In genomic region chr3:46974421-46975227, GRCh38 we compare ENCODE assay signal across 9 cellular contexts. TPM values are rescaled to one million over a fixed set of nuclear protein-coding genes. Genes with fewer than 3 reads are reported as not detected.
DNase-seq lines count a peak whose midpoint lies in the region; ATAC-seq and TF ChIP-seq lines count a peak whose summit lies in the region.
"Had no signal": no experiment of that assay in that cellular context is flagged by ENCODE, and none has a peak within 500 bp of the region (broad histone marks: within the 10 kb centered on the region; RNA-seq: fewer than 3 reads in every experiment).

No MANE protein-coding gene starts in this region.

- in situ Hi-C loops in mammary epithelial cell (cut with MboI; ENCODE audit: low sequenced_read_pairs in 2 of 2) (no loop called here), G401 (cut with HindIII; ENCODE audit: low sequenced_read_pairs) (no loop called here)

- H4K20me1 ChIP-seq in DOHH2 (ENCODE audit: control insufficient read depth, insufficient read depth, low read depth, low read length) (peaks cover 20% of the 10 kb centered on the region), MM.1S (ENCODE audit: insufficient read depth, low read length) (peaks cover 30% of the 10 kb centered on the region), mammary epithelial cell (ENCODE audit: insufficient read depth, low read length) (peaks cover 5% of the 10 kb centered on the region), neural cell (ENCODE audit: insufficient read depth) (peaks cover 3% of the 10 kb centered on the region)

- H3K79me2 ChIP-seq in DOHH2 (ENCODE audit: control insufficient read depth, low read length) (peaks cover 85% of the 10 kb centered on the region), MM.1S (ENCODE audit: low read length) (peaks cover 67% of the 10 kb centered on the region), mammary epithelial cell (ENCODE audit: insufficient read depth, low read length) (peaks cover 67% of the 10 kb centered on the region), neural cell (replicated peaks; ENCODE audit: insufficient read depth, low read length) (peaks cover 58% of the 10 kb centered on the region)

- peaks cover 43% of the 10 kb centered on the region for H3K36me3 ChIP-seq in DOHH2 (ENCODE audit: control insufficient read depth, low read length)
- H3K36me3 ChIP-seq in MM.1S (replicated peaks; ENCODE audit: insufficient read depth, low read length): no peaks in the 10 kb centered on the region
- H3K36me3 ChIP-seq in mammary epithelial cell (ENCODE audit: insufficient read depth, low read length): no peaks in the 10 kb centered on the region
- no peaks in the 10 kb centered on the region for H3K36me3 ChIP-seq in neural cell (ENCODE audit: insufficient read depth, low read length)

- DNase-seq in MM.1S (no peak), mammary epithelial cell (no peak), erythroblast (lab: John Stamatoyannopoulos, UW) (no peak), G401 (ENCODE audit: low spot score) (no peak)
- DNase-seq: NCI-H187 treated with DMSO at 0.1 percent for 48 hours had no signal

- intact Hi-C loops in mammary epithelial cell (cut with micrococcal nuclease): no loop called here

- H3K4me3 ChIP-seq in DOHH2 (ENCODE audit: low read length): peak overlapping the region; percentile 94
- H3K4me3 ChIP-seq in MM.1S (ENCODE audit: low read length): no peak overlapping the region
- no peak overlapping the region for H3K4me3 ChIP-seq in mammary epithelial cell (replicated peaks in 1 of 3; ENCODE audit: insufficient read depth in 1 of 3, low read depth in 2 of 3, low read length in 3 of 3)
- peak overlapping the region; percentile 93 for H3K4me3 ChIP-seq in neural cell (ENCODE audit: low read length)

- no peak for TF ChIP-seq EP300 in neural cell (conservative IDR thresholded peaks at IDR 0.05; ENCODE audit: poor library complexity, severe bottlenecking)

- H3K9me3 ChIP-seq in DOHH2 (ENCODE audit: control insufficient read depth, insufficient read depth, low read length) (no peaks in the 10 kb centered on the region), MM.1S (replicated peaks; ENCODE audit: insufficient read depth, low read length) (no peaks in the 10 kb centered on the region), mammary epithelial cell (replicated peaks; ENCODE audit: insufficient read depth, low read length) (no peaks in the 10 kb centered on the region), neural cell (ENCODE audit: low read length) (no peaks in the 10 kb centered on the region)

- H3K4me1 ChIP-seq in DOHH2 (ENCODE audit: control insufficient read depth, low read length) (peaks cover 78% of the 10 kb centered on the region), MM.1S (ENCODE audit: low read length) (peaks cover 35% of the 10 kb centered on the region), mammary epithelial cell (ENCODE audit: insufficient read depth, low read length) (peaks cover 28% of the 10 kb centered on the region)

- CTCF ChIA-PET in mammary epithelial cell (lab: Charles Lee; ENCODE audit: low non-redundant PET): no interaction called here

- no peak for TF ChIP-seq RAD21 in neural cell (conservative IDR thresholded peaks at IDR 0.05)

- H3K9ac ChIP-seq in MM.1S (ENCODE audit: low read length) (no peak overlapping the region), mammary epithelial cell (ENCODE audit: insufficient read depth, low read length) (no peak overlapping the region), neural cell (ENCODE audit: low read length) (no peak overlapping the region)

- no peak overlapping the region for H2AFZ ChIP-seq in MM.1S (ENCODE audit: low read length)
- no peak overlapping the region for H2AFZ ChIP-seq in mammary epithelial cell (ENCODE audit: low read depth, low read length)
- H2AFZ ChIP-seq in neural cell (ENCODE audit: low read depth, low read length): no peak overlapping the region

- H3K4me2 ChIP-seq in DOHH2 (ENCODE audit: low read length) (peak overlapping the region; percentile 92), MM.1S (ENCODE audit: low read depth, low read length) (peak overlapping the region; percentile 41), mammary epithelial cell (ENCODE audit: insufficient read depth, low read depth, low read length) (peak overlapping the region; percentile 40), neural cell (ENCODE audit: low read length) (no peak overlapping the region)

- 78% methylated on average over 9 of the region's 9 CpGs for WGBS in mammary epithelial cell (ENCODE audit: low coverage, missing lambda C conversion rate)

- BruUV-seq in mammary epithelial cell (replicated peaks; lab: Mats Ljungman, UMichigan): no TSS peak

- TF ChIP-seq CTCF in DOHH2 (IDR thresholded peaks at IDR 0.05; ENCODE audit: low read depth, low read length, poor library complexity, severe bottlenecking): no peak
- TF ChIP-seq CTCF in MM.1S (IDR thresholded peaks at IDR 0.05; ENCODE audit: low read length): no peak
- TF ChIP-seq CTCF in mammary epithelial cell (conservative IDR thresholded peaks at IDR 0.05 in 1 of 2, IDR thresholded peaks at IDR 0.05 in 1 of 2; ENCODE audit: extremely low read depth in 1 of 2, insufficient read depth in 1 of 2, low read depth in 1 of 2, low read length in 2 of 2): no peak
- no peak for TF ChIP-seq CTCF in neural cell (IDR thresholded peaks at IDR 0.05; ENCODE audit: poor library complexity, severe bottlenecking)

- ATAC-seq in HG02973 (IDR thresholded peaks at IDR 0.05; ENCODE audit: unreplicated experiment) (no peak), GM21786 (IDR thresholded peaks at IDR 0.05; ENCODE audit: unreplicated experiment) (no peak)

- peak overlapping the region; percentile 84 for H3K27ac ChIP-seq in DOHH2 (ENCODE audit: low read depth, low read length)
- no peak overlapping the region for H3K27ac ChIP-seq in MM.1S (ENCODE audit: low read length)
- no peak overlapping the region for H3K27ac ChIP-seq in mammary epithelial cell (ENCODE audit: insufficient read depth, low read depth, low read length)
- no peak overlapping the region for H3K27ac ChIP-seq in neural cell (ENCODE audit: low read length)

- peaks cover 23% of the 10 kb centered on the region for H3F3A ChIP-seq in DOHH2 (ENCODE audit: control insufficient read depth, insufficient read depth)
- H3F3A ChIP-seq in MM.1S (ENCODE audit: insufficient read depth, low read length): peaks cover 17% of the 10 kb centered on the region; the same call in 1 of the 2 replicates
- H3F3A ChIP-seq in neural cell (ENCODE audit: insufficient read depth, low read length, poor library complexity, severe bottlenecking): no peaks in the 10 kb centered on the region

- TF ChIP-seq POLR2A in erythroblast (IDR thresholded peaks at IDR 0.05; ENCODE audit: low read length): no peak

- H3K9me2 ChIP-seq in DOHH2 (replicated peaks; ENCODE audit: control insufficient read depth, low read length) (no peaks in the 10 kb centered on the region), MM.1S (replicated peaks; ENCODE audit: insufficient read depth, low read length) (no peaks in the 10 kb centered on the region), neural cell (ENCODE audit: insufficient read depth, low read length) (no peaks in the 10 kb centered on the region)

- H3K27me3 ChIP-seq in DOHH2 (ENCODE audit: control insufficient read depth, low read length) (no peaks in the 10 kb centered on the region), MM.1S (replicated peaks; ENCODE audit: insufficient read depth, low read length) (no peaks in the 10 kb centered on the region), mammary epithelial cell (ENCODE audit: insufficient read depth, low read length) (no peaks in the 10 kb centered on the region), neural cell (ENCODE audit: insufficient read depth, low read depth, low read length) (no peaks in the 10 kb centered on the region)

- dilution Hi-C loops in mammary epithelial cell (cut with HindIII; ENCODE audit: low sequenced_read_pairs): loop anchor here (5.0 kb wide), 1 partner anchor 93 kb away; no protein-coding TSS in a partner anchor

TF ChIP-seq in neural cell, 6 proteins besides CTCF, POLR2A, EP300 and RAD21:
- no peak for TF ChIP-seq REST (IDR thresholded peaks at IDR 0.05; ENCODE audit: borderline replicate concordance)
- no peak for TF ChIP-seq MXI1 (conservative IDR thresholded peaks at IDR 0.05; ENCODE audit: poor library complexity, severe bottlenecking)

RNA-seq across cellular contexts. Expression of gene CCDC12, which starts 1.9 kb away (rescaled TPM):
- total RNA-seq in mammary epithelial cell: 10 to 100 TPM; 17.8 to 42.1 TPM
- polyA plus RNA-seq in mammary epithelial cell: 31.4 TPM
- polyA minus RNA-seq in mammary epithelial cell: 19.6 TPM
- polyA plus RNA-seq in neural cell: 43.8 and 46.4 TPM in 2 replicates
- polyA minus RNA-seq in neural cell: 38.7 and 39.0 TPM in 2 replicates
- total RNA-seq in G401 (2014; rRNA removed; shearing (Covaris generic)): 31.0 and 37.7 TPM in 2 replicates

RNA-seq across cellular contexts. Expression of gene NBEAL2, which starts 4.8 kb away (rescaled TPM):
- total RNA-seq in mammary epithelial cell: 10 to 100 TPM; 21.3 to 42.3 TPM
- polyA plus RNA-seq in mammary epithelial cell: 24.6 TPM
- polyA minus RNA-seq in mammary epithelial cell: 63.5 TPM
- 3.0 and 3.3 TPM in 2 replicates for polyA plus RNA-seq in neural cell
- polyA minus RNA-seq in neural cell: 1.2 and 1.3 TPM in 2 replicates
- 11.8 and 27.2 TPM in 2 replicates for total RNA-seq in G401 (2014; rRNA removed; shearing (Covaris generic))

Comparison
In these comparisons a context has a peak if more than half of its experiments do, and no peak if none do; other contexts are left out.
1. H3K4me3 ChIP-seq: peak in DOHH2 (single experiment) and neural cell (single experiment); none in MM.1S (single experiment) and mammary epithelial cell (0 of 3).